ENCODE assay signal across 12 cellular contexts in genomic region chr2:145012214-145012670, GRCh38.
DNase-seq lines count a peak whose midpoint lies in the region; ATAC-seq and TF ChIP-seq lines count a peak whose summit lies in the region.
"Had no signal": no experiment of that assay in that cellular context is flagged by ENCODE, and none has a peak within 500 bp of the region (broad histone marks: within the 10 kb centered on the region; RNA-seq: fewer than 3 reads in every experiment).

No MANE protein-coding gene starts in this region.

- TF ChIP-seq CTCF in thoracic aorta (IDR thresholded peaks at IDR 0.05) (no peak), GM13977 (IDR thresholded peaks at IDR 0.05; ENCODE audit: extremely low read depth, insufficient read depth, missing control alignments) (no peak)

- no peaks in the 10 kb centered on the region for H3K9me3 ChIP-seq in thoracic aorta
- H3K9me3 ChIP-seq: ascending aorta, esophagus muscularis mucosa, psoas muscle had no signal

- peak overlapping the region; percentile 21 for H3K4me3 ChIP-seq in thoracic aorta
- H3K4me3 ChIP-seq: ascending aorta, esophagus muscularis mucosa, psoas muscle had no signal

- DNase-seq in NCI-H187 treated with DMSO at 0.1 percent for 48 hours (lab: John Stamatoyannopoulos, UW) (peak; percentile 11), NCI-H187 (lab: John Stamatoyannopoulos, UW) (no peak), glomerular endothelial cell (ENCODE audit: extremely low read depth, low read depth, low spot score) (peak; percentile 48), thoracic aorta (ENCODE audit: low spot score) (no peak), GM13977 (ENCODE audit: low spot score) (no peak)
- DNase-seq in stimulated activated CD4-positive, alpha-beta T cell treated with anti-CD3 and anti-CD28 coated beads, Interleukin-4, amount 100 ng/mL, for 1 hour = no peak
- DNase-seq in activated CD4-positive, alpha-beta T cell treated with anti-CD3 and anti-CD28 coated beads, Interleukin-2, amount 50 U/mL, for 1 hour = no peak
- DNase-seq: psoas muscle had no signal

- peak; percentile 80 for ATAC-seq in SK-N-SH treated with all-trans-retinoic acid at 6 μM for 48 hours
- no peak for ATAC-seq in thoracic aorta (ENCODE audit: insufficient number of reproducible peaks, low FRiP score, low read depth)
- ATAC-seq: psoas muscle had no signal

- H3K27me3 ChIP-seq in thoracic aorta (replicated peaks; ENCODE audit: insufficient read depth) = no peaks in the 10 kb centered on the region
- H3K27me3 ChIP-seq: ascending aorta, esophagus muscularis mucosa had no signal

- peak overlapping the region; percentile 6 to 48 for H3K27ac ChIP-seq in thoracic aorta
- H3K27ac ChIP-seq: esophagus muscularis mucosa, KMS-11, psoas muscle had no signal

- in situ Hi-C loops in GM13977 (cut with MboI; ENCODE audit: low pct_unique_long_range_greater_than_20kb, low sequenced_read_pairs, unreplicated experiment) = no loop called here

- H3K36me3 ChIP-seq in thoracic aorta = no peaks in the 10 kb centered on the region
- H3K36me3 ChIP-seq: ascending aorta, esophagus muscularis mucosa had no signal

- H3K4me1 ChIP-seq in thoracic aorta (ENCODE audit: control insufficient read depth in 1 of 2, low read depth in 2 of 2) = peaks cover 15 to 49% of the 10 kb centered on the region in 2 donors
- H3K4me1 ChIP-seq: psoas muscle had no signal

TF ChIP-seq in SK-N-SH treated with all-trans-retinoic acid at 6 μM for 48 hours, 23 proteins besides CTCF, POLR2A, EP300 and RAD21:
- no peak for TF ChIP-seq RARB (CRISPR knock-in tag; IDR thresholded peaks at IDR 0.05)
- TF ChIP-seq PATZ1 (CRISPR knock-in tag; IDR thresholded peaks at IDR 0.05; ENCODE audit: borderline replicate concordance) = no peak; the same call in 1 of the 2 replicates
- TF ChIP-seq ZNF565 (CRISPR knock-in tag; conservative IDR thresholded peaks at IDR 0.05; ENCODE audit: low read depth) = no peak
- TF ChIP-seq ZFP30 (CRISPR knock-in tag; IDR thresholded peaks at IDR 0.05) = no peak
- TF ChIP-seq TOX (CRISPR knock-in tag; IDR thresholded peaks at IDR 0.05; ENCODE audit: borderline replicate concordance) = peak; percentile 10; the same call in 1 of the 2 replicates
- peak; percentile 91 for TF ChIP-seq ISL1 (CRISPR knock-in tag; IDR thresholded peaks at IDR 0.05)
- TF ChIP-seq TCF4 (CRISPR knock-in tag; IDR thresholded peaks at IDR 0.05; ENCODE audit: borderline replicate concordance) = no peak
- no peak for TF ChIP-seq GLIS3 (CRISPR knock-in tag; IDR thresholded peaks at IDR 0.05)
- TF ChIP-seq SNAI2 (CRISPR knock-in tag; IDR thresholded peaks at IDR 0.05) = no peak
- TF ChIP-seq CSRNP3 (CRISPR knock-in tag; IDR thresholded peaks at IDR 0.05) = no peak
- no peak for TF ChIP-seq POU6F1 (CRISPR knock-in tag; IDR thresholded peaks at IDR 0.05; ENCODE audit: borderline replicate concordance, low read depth)
- no peak for TF ChIP-seq BACH2 (CRISPR knock-in tag; IDR thresholded peaks at IDR 0.05; ENCODE audit: borderline replicate concordance)
- no peak for TF ChIP-seq ZNF8 (CRISPR knock-in tag; IDR thresholded peaks at IDR 0.05)

Comparison
In these comparisons a context has a peak if more than half of its experiments do, and no peak if none do; other contexts are left out.
1. DNase-seq: peak in NCI-H187 treated with DMSO at 0.1 percent for 48 hours (single experiment) and glomerular endothelial cell (single experiment); none in NCI-H187 (0 of 2), thoracic aorta (single experiment), stimulated activated CD4-positive, alpha-beta T cell treated with anti-CD3 and anti-CD28 coated beads, Interleukin-4, amount 100 ng/mL, for 1 hour (single experiment), GM13977 (single experiment) and activated CD4-positive, alpha-beta T cell treated with anti-CD3 and anti-CD28 coated beads, Interleukin-2, amount 50 U/mL, for 1 hour (single experiment).